1 cellular context compared by ENCODE assay signal in the genomic region with DNA sequence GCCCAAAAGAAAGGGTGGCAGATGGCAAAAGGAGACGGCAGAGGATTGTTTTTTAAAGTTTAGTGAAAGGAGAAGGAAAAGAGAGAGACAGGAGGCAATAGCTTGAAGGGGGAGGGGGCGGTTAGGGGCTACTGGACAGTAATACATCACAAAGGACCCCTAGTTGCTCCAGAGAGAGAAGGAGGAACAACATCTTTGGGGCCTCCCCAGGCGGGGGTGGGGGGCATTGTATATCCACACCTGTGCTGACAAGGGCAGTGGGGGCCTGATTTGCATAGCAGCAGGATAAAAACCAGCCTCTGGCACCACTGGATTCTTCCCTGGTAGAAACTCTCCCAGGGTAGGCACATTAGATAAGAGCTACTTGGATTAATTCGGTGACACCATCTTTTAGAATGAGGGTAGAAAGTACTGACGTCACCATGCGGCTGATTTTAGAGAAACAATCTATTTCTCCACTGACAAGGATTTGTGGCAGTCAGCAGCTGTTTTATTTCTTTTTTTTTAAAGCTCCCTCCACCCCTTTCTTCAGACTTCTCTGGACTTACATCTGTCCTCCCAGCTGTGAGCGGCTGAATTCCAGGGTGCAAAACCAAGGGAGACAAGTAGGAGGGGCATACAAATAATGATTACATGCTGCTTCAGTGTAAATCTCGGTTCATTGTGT.
TF ChIP-seq lines count a peak whose summit lies in the region.

No MANE protein-coding gene starts in this region.

TF ChIP-seq in neural cell, 6 proteins besides CTCF, POLR2A, EP300 and RAD21 (continued from another document):
- TF ChIP-seq REST (IDR thresholded peaks at IDR 0.05; ENCODE audit: borderline replicate concordance) (no peak), SMC3 (conservative IDR thresholded peaks at IDR 0.05; ENCODE audit: poor library complexity) (no peak), TAF1 (IDR thresholded peaks at IDR 0.05; ENCODE audit: low read depth) (no peak)
